Comparison of ENCODE assay signal across 8 cellular contexts in genomic region chr11:65915101-65915820, GRCh38. TPM values are rescaled to one million over a fixed set of nuclear protein-coding genes. Genes with fewer than 3 reads are reported as not detected.
DNase-seq lines count a peak whose midpoint lies in the region; ATAC-seq and TF ChIP-seq lines count a peak whose summit lies in the region.

No MANE protein-coding gene starts in this region.

- H3K4me1 Mint-ChIP-seq in HFFc6 (ENCODE audit: low read depth) = peaks cover 62% of the 10 kb centered on the region
- peaks cover 31% of the 10 kb centered on the region for H3K4me1 Mint-ChIP-seq in central memory CD8-positive, alpha-beta T cell
- peaks cover 37 to 49% (median 42%) of the 10 kb centered on the region in 3 donors for H3K4me1 Mint-ChIP-seq in naive B cell

- POLR2A ChIA-PET in A673 (lab: Charles Lee; ENCODE audit: low non-redundant PET) = no interaction called here

- H3K36me3 Mint-ChIP-seq in HFFc6 (ENCODE audit: low read depth) = peaks cover 23% of the 10 kb centered on the region
- peaks cover 12% of the 10 kb centered on the region for H3K36me3 Mint-ChIP-seq in central memory CD8-positive, alpha-beta T cell (ENCODE audit: insufficient read depth)
- H3K36me3 Mint-ChIP-seq in naive B cell = no peaks in the 10 kb centered on the region

- no peaks in the 10 kb centered on the region for H3K27me3 ChIP-seq in A673 (replicated peaks; ENCODE audit: insufficient read depth, low read depth, low read length, poor library complexity)

- intact Hi-C loops in A673 (cut with micrococcal nuclease; ENCODE audit: unreplicated experiment) (no loop called here), head of caudate nucleus (cut with DNase I) (loop anchor here (5.0 kb wide), 2 partner anchors 33 to 47 kb away; partner anchors contain the start of gene SART1)

- CTCF ChIA-PET in A673 (lab: Charles Lee) = interaction anchor here (1.3 to 2.5 kb wide), 2 partner anchors 26 to 135 kb away, joined by 4 to 22 read pairs; partner anchors contain the start of gene FIBP

- H3K9me3 Mint-ChIP-seq in HFFc6 = no peaks in the 10 kb centered on the region
- H3K9me3 Mint-ChIP-seq in central memory CD8-positive, alpha-beta T cell = no peaks in the 10 kb centered on the region
- H3K9me3 Mint-ChIP-seq in naive B cell = no peaks in the 10 kb centered on the region

- H3K9me3 ChIP-seq in A673 (ENCODE audit: low read depth, low read length, poor library complexity, severe bottlenecking) = no peaks in the 10 kb centered on the region

- H3K4me3 ChIP-seq in A673 (ENCODE audit: low read depth, low read length, poor library complexity, severe bottlenecking) = no peak overlapping the region

- H3K27ac Mint-ChIP-seq in HFFc6 (peak overlapping the region; percentile 99), naive B cell (peak overlapping the region in 4 of 6 donors; percentile 28 to 97 (median 40))
- peak overlapping the region; percentile 67 for H3K27ac Mint-ChIP-seq in central memory CD8-positive, alpha-beta T cell (ENCODE audit: low read depth)

- BruUV-seq in A673 (replicated peaks; lab: Mats Ljungman, UMichigan) = no TSS peak

- H3K4me3 Mint-ChIP-seq in HFFc6 (peak overlapping the region; percentile 94), naive B cell (peak overlapping the region in 4 of 8 donors; percentile 50 to 79 (median 66))
- peak overlapping the region; percentile 40 for H3K4me3 Mint-ChIP-seq in central memory CD8-positive, alpha-beta T cell

- H3K27me3 Mint-ChIP-seq in HFFc6 (ENCODE audit: insufficient read depth) (peaks cover 2% of the 10 kb centered on the region; the same call in 1 of the 2 replicates), naive B cell (peaks cover 0 to 8% (median 6%) of the 10 kb centered on the region in 3 donors)
- H3K27me3 Mint-ChIP-seq in central memory CD8-positive, alpha-beta T cell = peaks cover 8% of the 10 kb centered on the region

- no peak for ATAC-seq in central memory CD8-positive, alpha-beta T cell (replicated peaks; ENCODE audit: extremely low read depth, poor library complexity, severe bottlenecking)
- ATAC-seq in naive B cell (ENCODE audit: low read depth in 2 of 2) = no peak

- no peak for DNase-seq in A673 (ENCODE audit: low spot score)
- no peak for DNase-seq in HFFc6
- no peak for DNase-seq in central memory CD8-positive, alpha-beta T cell (ENCODE audit: low spot score in 2 of 2)
- no peak for DNase-seq in naive B cell
- DNase-seq in NCI-H2029 treated with DMSO at 0.1 percent for 48 hours (lab: John Stamatoyannopoulos, UW) = no peak
- no peak for DNase-seq in head of caudate nucleus
- no peak for DNase-seq in NCI-H748 treated with DMSO at 0.1 percent for 48 hours (lab: John Stamatoyannopoulos, UW)
- DNase-seq in NCI-H446 treated with DMSO at 0.1 percent for 48 hours (lab: John Stamatoyannopoulos, UW) = no peak

- no peak for TF ChIP-seq CTCF in A673 (conservative IDR thresholded peaks at IDR 0.05; ENCODE audit: low read depth, low read length)
- no peak for TF ChIP-seq CTCF in HFFc6 (IDR thresholded peaks at IDR 0.05)

- H3K36me3 ChIP-seq in A673 (ENCODE audit: insufficient read depth, low read length, poor library complexity, severe bottlenecking) = no peaks in the 10 kb centered on the region

- H3K27ac ChIP-seq in A673 (ENCODE audit: low read depth, low read length, poor library complexity, severe bottlenecking) = peak overlapping the region; percentile 64

- peaks cover 45% of the 10 kb centered on the region for H3K4me1 ChIP-seq in A673 (ENCODE audit: insufficient read depth, low read length, poor library complexity, severe bottlenecking)

RNA-seq across cellular contexts. Expression of gene C11orf68, which starts 3.6 kb away (rescaled TPM):
- total RNA-seq in A673 (2021) = 22.4 and 27.6 TPM in 2 replicates
- total RNA-seq in HFFc6 (2021; fragmentation: NEBNext Ultra II Directional; extraction: Animal tissue kit (Norgen Biotek cat#: 25700)) = 10 to 100 TPM; 79.0 to 94.6 (median 85.0) TPM
- 10 to 100 TPM; 48.5 to 79.3 (median 68.4) TPM for polyA plus RNA-seq in naive B cell (ENCODE audit: low read depth in 6 of 6)

RNA-seq across cellular contexts. Expression of gene DRAP1, which starts 4.0 kb away (rescaled TPM):
- total RNA-seq in A673 (2021) = 122 and 124 TPM in 2 replicates
- total RNA-seq in HFFc6 (2021; fragmentation: NEBNext Ultra II Directional; extraction: Animal tissue kit (Norgen Biotek cat#: 25700)) = 100 to 1,000 TPM; 362 to 687 (median 615) TPM
- polyA plus RNA-seq in naive B cell (ENCODE audit: low read depth in 6 of 6) = 10 to 100 TPM; 57.3 to 89.8 (median 71.1) TPM

RNA-seq across cellular contexts. Expression of gene FOSL1, which starts 15.1 kb away (rescaled TPM):
- 12.6 and 29.0 TPM in 2 replicates for total RNA-seq in A673 (2021)
- 100 to 1,000 TPM; 134 to 275 (median 234) TPM for total RNA-seq in HFFc6 (2021; fragmentation: NEBNext Ultra II Directional; extraction: Animal tissue kit (Norgen Biotek cat#: 25700))
- under 1 TPM in 3 of 6 donors, not detected in 3; 0.25 to 0.34 (median 0.27) TPM for polyA plus RNA-seq in naive B cell (ENCODE audit: low read depth in 6 of 6)

RNA-seq across cellular contexts. Expression of gene CCDC85B, which starts 24.8 kb away (rescaled TPM):
- 32.3 and 32.9 TPM in 2 replicates for total RNA-seq in A673 (2021)
- 100 to 1,000 TPM in 2 of 6 experiments, 10 to 100 TPM in 4; 78.9 to 112 (median 87.7) TPM for total RNA-seq in HFFc6 (2021; fragmentation: NEBNext Ultra II Directional; extraction: Animal tissue kit (Norgen Biotek cat#: 25700))
- 10 to 100 TPM; 22.4 to 62.8 (median 45.3) TPM for polyA plus RNA-seq in naive B cell (ENCODE audit: low read depth in 6 of 6)

RNA-seq across cellular contexts. Expression of gene FIBP, which starts 27.0 kb away (rescaled TPM):
- 98.5 and 116 TPM in 2 replicates for total RNA-seq in A673 (2021)
- total RNA-seq in HFFc6 (2021; fragmentation: NEBNext Ultra II Directional; extraction: Animal tissue kit (Norgen Biotek cat#: 25700)) = 100 to 1,000 TPM; 117 to 145 (median 135) TPM
- polyA plus RNA-seq in naive B cell (ENCODE audit: low read depth in 6 of 6) = 100 to 1,000 TPM in 4 of 6 donors, 10 to 100 TPM in 2; 91.2 to 191 (median 107) TPM

Comparison
In these comparisons a context has a peak if more than half of its experiments do, and no peak if none do; other contexts are left out.
1. H3K27ac Mint-ChIP-seq: peak in every context shown above with its lines; median percentile 99 in HFFc6; 67 in central memory CD8-positive, alpha-beta T cell; 40 in naive B cell.